In the genomic region with DNA sequence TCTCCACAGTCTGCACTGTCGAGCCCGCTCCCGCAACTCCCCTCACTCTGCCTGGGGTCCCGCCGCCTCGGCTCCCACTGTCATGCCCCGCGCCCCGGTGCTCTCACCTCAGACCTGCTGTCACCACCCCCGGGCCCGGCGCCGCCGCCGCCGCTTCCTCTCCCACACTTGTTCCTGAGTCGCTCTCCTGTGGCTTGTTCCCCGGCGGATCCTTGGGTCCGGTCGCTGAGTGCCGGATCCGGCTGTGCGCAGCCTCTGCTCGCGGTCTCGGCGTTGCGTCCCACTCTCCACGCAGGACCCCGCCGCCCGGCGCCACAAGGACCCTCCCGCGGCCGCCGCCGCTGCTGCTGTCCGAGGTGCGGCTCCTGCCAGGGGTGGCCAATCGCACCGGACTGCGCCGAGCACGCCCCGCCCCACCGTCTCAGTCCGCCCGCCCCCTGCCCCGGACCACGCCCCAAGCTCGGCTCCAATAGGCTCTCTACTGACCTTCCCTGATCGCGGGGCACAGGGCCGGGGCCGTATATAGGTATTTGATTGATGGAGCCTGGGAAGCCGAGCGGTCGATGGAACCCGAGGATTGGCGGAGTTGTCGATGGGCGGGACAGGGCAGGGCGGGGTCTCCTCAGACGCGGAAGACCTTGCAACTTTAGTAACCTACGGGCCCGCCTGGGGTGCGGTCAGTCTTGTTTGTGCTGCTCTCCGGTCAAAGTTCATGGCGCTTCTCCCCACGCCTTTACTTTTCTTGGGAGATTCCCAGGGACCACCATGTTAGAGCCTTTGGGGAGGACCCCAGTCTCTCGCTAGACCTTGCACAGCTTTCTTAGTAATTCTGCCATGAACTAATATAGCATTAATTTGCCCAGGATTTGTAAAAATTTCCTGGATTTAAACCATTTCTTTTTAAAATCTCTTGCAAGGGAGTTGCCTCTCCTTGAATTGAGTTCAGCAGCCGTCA, we compare ENCODE assay signal across 1 cellular context.
TF ChIP-seq lines count a peak whose summit lies in the region.

TSS of gene TAOK3 (minus strand) at position 367 of the 955 bp plus-strand sequence. CDS start 117,340 bp downstream, outside the sequence.

TF ChIP-seq in HepG2, 621 proteins besides CTCF, POLR2A, EP300 and RAD21 (continued from another document and continues in another):
- TF ChIP-seq, protein P1, sequence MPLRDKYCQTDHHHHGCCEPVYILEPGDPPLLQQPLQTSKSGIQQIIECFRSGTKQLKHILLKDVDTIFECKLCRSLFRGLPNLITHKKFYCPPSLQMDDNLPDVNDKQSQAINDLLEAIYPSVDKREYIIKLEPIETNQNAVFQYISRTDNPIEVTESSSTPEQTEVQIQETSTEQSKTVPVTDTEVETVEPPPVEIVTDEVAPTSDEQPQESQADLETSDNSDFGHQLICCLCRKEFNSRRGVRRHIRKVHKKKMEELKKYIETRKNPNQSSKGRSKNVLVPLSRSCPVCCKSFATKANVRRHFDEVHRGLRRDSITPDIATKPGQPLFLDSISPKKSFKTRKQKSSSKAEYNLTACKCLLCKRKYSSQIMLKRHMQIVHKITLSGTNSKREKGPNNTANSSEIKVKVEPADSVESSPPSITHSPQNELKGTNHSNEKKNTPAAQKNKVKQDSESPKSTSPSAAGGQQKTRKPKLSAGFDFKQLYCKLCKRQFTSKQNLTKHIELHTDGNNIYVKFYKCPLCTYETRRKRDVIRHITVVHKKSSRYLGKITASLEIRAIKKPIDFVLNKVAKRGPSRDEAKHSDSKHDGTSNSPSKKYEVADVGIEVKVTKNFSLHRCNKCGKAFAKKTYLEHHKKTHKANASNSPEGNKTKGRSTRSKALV (CRISPR knock-in tag; IDR thresholded peaks at IDR 0.05): peak; percentile 58
- TF ChIP-seq KLF11 (CRISPR knock-in tag; IDR thresholded peaks at IDR 0.05) (peak; percentile 82; the same call in 1 of the 2 replicates), ZNF609 (CRISPR knock-in tag; IDR thresholded peaks at IDR 0.05; ENCODE audit: borderline replicate concordance) (no peak), ATM (IDR thresholded peaks at IDR 0.05; ENCODE audit: borderline replicate concordance) (no peak), ZNF597 (CRISPR knock-in tag; IDR thresholded peaks at IDR 0.05) (no peak), ZNF274 (CRISPR knock-in tag; IDR thresholded peaks at IDR 0.05) (no peak), TRIM24 (CRISPR knock-in tag; IDR thresholded peaks at IDR 0.05) (no peak), SMAD1 (CRISPR knock-in tag; IDR thresholded peaks at IDR 0.05; ENCODE audit: borderline replicate concordance, low read depth) (0 out of 2 replicates have a peak, but pooled peaks have one; percentile 48), PHF5A (CRISPR knock-in tag; IDR thresholded peaks at IDR 0.05; ENCODE audit: low read depth, unreplicated experiment) (peak; percentile 74), ESRRA (CRISPR knock-in tag; IDR thresholded peaks at IDR 0.05; ENCODE audit: low read depth) (0 out of 2 replicates have a peak, but pooled peaks have one; percentile 38), ZNF12 (CRISPR knock-in tag; IDR thresholded peaks at IDR 0.05) (peak; percentile 6; the same call in 1 of the 2 replicates), ZNF788 (CRISPR knock-in tag; IDR thresholded peaks at IDR 0.05; ENCODE audit: borderline replicate concordance) (peak; percentile 60; the same call in 1 of the 2 replicates), JUN (CRISPR knock-in tag; IDR thresholded peaks at IDR 0.05) (no peak), YEATS2 (CRISPR knock-in tag; IDR thresholded peaks at IDR 0.05; ENCODE audit: borderline replicate concordance) (no peak), SNRNP70 (IDR thresholded peaks at IDR 0.05; ENCODE audit: low read depth, low read length) (no peak), SP5 (CRISPR knock-in tag; IDR thresholded peaks at IDR 0.05; ENCODE audit: borderline replicate concordance, low read depth) (peak; percentile 55; the same call in 1 of the 2 replicates), ONECUT2 (CRISPR knock-in tag; IDR thresholded peaks at IDR 0.05) (peak; percentile 95), ZFP41 (CRISPR knock-in tag; IDR thresholded peaks at IDR 0.05; ENCODE audit: borderline replicate concordance) (no peak), ZFYVE20 (CRISPR knock-in tag; IDR thresholded peaks at IDR 0.05; ENCODE audit: borderline replicate concordance, low read depth) (no peak), ZNF709 (CRISPR knock-in tag; IDR thresholded peaks at IDR 0.05) (0 out of 2 replicates have a peak, but pooled peaks have one; percentile 9), ZNF143 (CRISPR knock-in tag; IDR thresholded peaks at IDR 0.05) (no peak; the same call in 1 of the 2 replicates), THAP11 (CRISPR knock-in tag; IDR thresholded peaks at IDR 0.05) (peak; percentile 78), SALL2 (CRISPR knock-in tag; IDR thresholded peaks at IDR 0.05) (peak; percentile 86; the same call in 1 of the 2 replicates), ZFP82 (CRISPR knock-in tag; IDR thresholded peaks at IDR 0.05; ENCODE audit: borderline replicate concordance) (no peak), PBX2 (CRISPR knock-in tag; IDR thresholded peaks at IDR 0.05) (no peak), TGIF2 (CRISPR knock-in tag; IDR thresholded peaks at IDR 0.05) (peak; percentile 48; the same call in 1 of the 2 replicates), SRF (IDR thresholded peaks at IDR 0.05; ENCODE audit: low read depth, low read length) (peak; percentile 95), ZNF83 (CRISPR knock-in tag; IDR thresholded peaks at IDR 0.05; ENCODE audit: borderline replicate concordance) (no peak), MED1 (CRISPR knock-in tag; IDR thresholded peaks at IDR 0.05) (peak; percentile 74)
- TF ChIP-seq, protein P2, sequence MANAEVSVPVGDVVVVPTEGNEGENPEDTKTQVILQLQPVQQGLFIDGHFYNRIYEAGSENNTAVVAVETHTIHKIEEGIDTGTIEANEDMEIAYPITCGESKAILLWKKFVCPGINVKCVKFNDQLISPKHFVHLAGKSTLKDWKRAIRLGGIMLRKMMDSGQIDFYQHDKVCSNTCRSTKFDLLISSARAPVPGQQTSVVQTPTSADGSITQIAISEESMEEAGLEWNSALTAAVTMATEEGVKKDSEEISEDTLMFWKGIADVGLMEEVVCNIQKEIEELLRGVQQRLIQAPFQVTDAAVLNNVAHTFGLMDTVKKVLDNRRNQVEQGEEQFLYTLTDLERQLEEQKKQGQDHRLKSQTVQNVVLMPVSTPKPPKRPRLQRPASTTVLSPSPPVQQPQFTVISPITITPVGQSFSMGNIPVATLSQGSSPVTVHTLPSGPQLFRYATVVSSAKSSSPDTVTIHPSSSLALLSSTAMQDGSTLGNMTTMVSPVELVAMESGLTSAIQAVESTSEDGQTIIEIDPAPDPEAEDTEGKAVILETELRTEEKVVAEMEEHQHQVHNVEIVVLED (CRISPR knock-in tag; IDR thresholded peaks at IDR 0.05; ENCODE audit: borderline replicate concordance): no peak
- TF ChIP-seq, protein P3, sequence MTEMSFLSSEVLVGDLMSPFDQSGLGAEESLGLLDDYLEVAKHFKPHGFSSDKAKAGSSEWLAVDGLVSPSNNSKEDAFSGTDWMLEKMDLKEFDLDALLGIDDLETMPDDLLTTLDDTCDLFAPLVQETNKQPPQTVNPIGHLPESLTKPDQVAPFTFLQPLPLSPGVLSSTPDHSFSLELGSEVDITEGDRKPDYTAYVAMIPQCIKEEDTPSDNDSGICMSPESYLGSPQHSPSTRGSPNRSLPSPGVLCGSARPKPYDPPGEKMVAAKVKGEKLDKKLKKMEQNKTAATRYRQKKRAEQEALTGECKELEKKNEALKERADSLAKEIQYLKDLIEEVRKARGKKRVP (CRISPR knock-in tag; IDR thresholded peaks at IDR 0.05): no peak
- TF ChIP-seq, protein P4, sequence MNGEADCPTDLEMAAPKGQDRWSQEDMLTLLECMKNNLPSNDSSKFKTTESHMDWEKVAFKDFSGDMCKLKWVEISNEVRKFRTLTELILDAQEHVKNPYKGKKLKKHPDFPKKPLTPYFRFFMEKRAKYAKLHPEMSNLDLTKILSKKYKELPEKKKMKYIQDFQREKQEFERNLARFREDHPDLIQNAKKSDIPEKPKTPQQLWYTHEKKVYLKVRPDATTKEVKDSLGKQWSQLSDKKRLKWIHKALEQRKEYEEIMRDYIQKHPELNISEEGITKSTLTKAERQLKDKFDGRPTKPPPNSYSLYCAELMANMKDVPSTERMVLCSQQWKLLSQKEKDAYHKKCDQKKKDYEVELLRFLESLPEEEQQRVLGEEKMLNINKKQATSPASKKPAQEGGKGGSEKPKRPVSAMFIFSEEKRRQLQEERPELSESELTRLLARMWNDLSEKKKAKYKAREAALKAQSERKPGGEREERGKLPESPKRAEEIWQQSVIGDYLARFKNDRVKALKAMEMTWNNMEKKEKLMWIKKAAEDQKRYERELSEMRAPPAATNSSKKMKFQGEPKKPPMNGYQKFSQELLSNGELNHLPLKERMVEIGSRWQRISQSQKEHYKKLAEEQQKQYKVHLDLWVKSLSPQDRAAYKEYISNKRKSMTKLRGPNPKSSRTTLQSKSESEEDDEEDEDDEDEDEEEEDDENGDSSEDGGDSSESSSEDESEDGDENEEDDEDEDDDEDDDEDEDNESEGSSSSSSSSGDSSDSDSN (CRISPR knock-in tag; IDR thresholded peaks at IDR 0.05): peak; percentile 84
- TF ChIP-seq, protein P5, sequence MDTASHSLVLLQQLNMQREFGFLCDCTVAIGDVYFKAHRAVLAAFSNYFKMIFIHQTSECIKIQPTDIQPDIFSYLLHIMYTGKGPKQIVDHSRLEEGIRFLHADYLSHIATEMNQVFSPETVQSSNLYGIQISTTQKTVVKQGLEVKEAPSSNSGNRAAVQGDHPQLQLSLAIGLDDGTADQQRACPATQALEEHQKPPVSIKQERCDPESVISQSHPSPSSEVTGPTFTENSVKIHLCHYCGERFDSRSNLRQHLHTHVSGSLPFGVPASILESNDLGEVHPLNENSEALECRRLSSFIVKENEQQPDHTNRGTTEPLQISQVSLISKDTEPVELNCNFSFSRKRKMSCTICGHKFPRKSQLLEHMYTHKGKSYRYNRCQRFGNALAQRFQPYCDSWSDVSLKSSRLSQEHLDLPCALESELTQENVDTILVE (CRISPR knock-in tag; IDR thresholded peaks at IDR 0.05): peak; percentile 64; the same call in 1 of the 2 replicates
- TF ChIP-seq, protein P6, sequence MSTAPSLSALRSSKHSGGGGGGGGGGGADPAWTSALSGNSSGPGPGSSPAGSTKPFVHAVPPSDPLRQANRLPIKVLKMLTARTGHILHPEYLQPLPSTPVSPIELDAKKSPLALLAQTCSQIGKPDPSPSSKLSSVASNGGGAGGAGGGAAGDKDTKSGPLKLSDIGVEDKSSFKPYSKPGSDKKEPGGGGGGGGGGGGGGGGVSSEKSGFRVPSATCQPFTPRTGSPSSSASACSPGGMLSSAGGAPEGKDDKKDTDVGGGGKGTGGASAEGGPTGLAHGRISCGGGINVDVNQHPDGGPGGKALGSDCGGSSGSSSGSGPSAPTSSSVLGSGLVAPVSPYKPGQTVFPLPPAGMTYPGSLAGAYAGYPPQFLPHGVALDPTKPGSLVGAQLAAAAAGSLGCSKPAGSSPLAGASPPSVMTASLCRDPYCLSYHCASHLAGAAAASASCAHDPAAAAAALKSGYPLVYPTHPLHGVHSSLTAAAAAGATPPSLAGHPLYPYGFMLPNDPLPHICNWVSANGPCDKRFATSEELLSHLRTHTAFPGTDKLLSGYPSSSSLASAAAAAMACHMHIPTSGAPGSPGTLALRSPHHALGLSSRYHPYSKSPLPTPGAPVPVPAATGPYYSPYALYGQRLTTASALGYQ (CRISPR knock-in tag; IDR thresholded peaks at IDR 0.05): peak; percentile 69; the same call in 1 of the 2 replicates
